29 cellular contexts compared by ENCODE assay signal in the genomic region with DNA sequence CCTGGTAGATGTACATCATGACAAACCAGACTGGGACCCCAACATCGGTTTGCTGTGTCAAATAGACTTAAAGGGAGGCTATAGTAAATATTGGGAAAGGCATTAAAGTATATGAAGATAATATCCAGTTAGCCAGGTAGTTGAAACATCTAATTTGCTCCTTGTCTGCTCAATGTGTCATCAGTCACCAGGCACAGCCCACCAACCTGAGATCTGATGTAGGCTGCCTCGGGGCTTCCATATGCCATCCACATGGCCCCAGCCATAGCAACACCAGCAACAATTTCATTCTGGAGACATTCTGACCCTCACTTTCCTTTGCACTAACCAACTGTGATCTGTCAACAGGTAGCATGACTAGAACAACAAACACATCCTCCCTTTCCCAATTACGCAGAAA.
"Had no signal": no experiment of that assay in that cellular context is flagged by ENCODE, and none has a peak within 500 bp of the region (broad histone marks: within the 10 kb centered on the region; RNA-seq: fewer than 3 reads in every experiment).

No MANE protein-coding gene starts in this region.

- DNase-seq: activated CD4-positive, alpha-beta memory T cell treated with anti-CD3 and anti-CD28 coated beads for 36 hours; activated CD4-positive, alpha-beta T cell treated with anti-CD3 and anti-CD28 coated beads for 36 hours; activated CD4-positive, alpha-beta T cell treated with anti-CD3 and anti-CD28 coated beads, Interleukin-2, amount 10 ng/mL, durations not matched to agents 24 days and 14 days; activated CD4-positive, CD25-positive, alpha-beta regulatory T cell; activated CD4-positive, CD25-positive, alpha-beta regulatory T cell treated with anti-CD3 and anti-CD28 coated beads, Interleukin-2, amount 50 U/mL, for 72 hours; activated CD8-positive, alpha-beta memory T cell treated with anti-CD3 and anti-CD28 coated beads, Interleukin-2, amount 10 ng/mL, durations not matched to agents 7 days and 5 days; activated CD8-positive, alpha-beta memory T cell treated with anti-CD3 and anti-CD28 coated beads, Interleukin-2, amount 50 U/mL, for 4 hours; activated CD8-positive, alpha-beta T cell treated with anti-CD3 and anti-CD28 coated beads, Interleukin-2, amount 10 ng/mL, durations not matched to agents 7 days and 5 days; activated gamma-delta T cell; activated naive CD4-positive, alpha-beta T cell; activated naive CD4-positive, alpha-beta T cell treated with anti-CD3 and anti-CD28 coated beads, Interleukin-2, amount 50 U/mL, for 16 hours; activated T-cell treated with anti-CD3 and anti-CD28 coated beads, Interleukin-2, amount 50 U/mL, for 1 hour; activated T-cell treated with anti-CD3 and anti-CD28 coated beads, Interleukin-2, amount 50 U/mL, for 48 hours; amniotic stem cell; anterior cingulate cortex; brain microvascular endothelial cell; dorsolateral prefrontal cortex; effector memory CD4-positive, alpha-beta T cell; endodermal cell; head of caudate nucleus; T-helper 1 cell; T-helper 2 cell had no signal

- H3K4me3 Mint-ChIP-seq: activated CD4-positive, alpha-beta memory T cell treated with anti-CD3 and anti-CD28 coated beads for 36 hours; activated CD4-positive, alpha-beta T cell treated with anti-CD3 and anti-CD28 coated beads for 36 hours; activated CD4-positive, alpha-beta T cell treated with anti-CD3 and anti-CD28 coated beads, Interleukin-2, amount 10 ng/mL, durations not matched to agents 24 days and 14 days; activated CD8-positive, alpha-beta memory T cell treated with anti-CD3 and anti-CD28 coated beads, Interleukin-2, amount 10 ng/mL, durations not matched to agents 7 days and 5 days; activated CD8-positive, alpha-beta T cell treated with anti-CD3 and anti-CD28 coated beads, Interleukin-2, amount 10 ng/mL, durations not matched to agents 7 days and 5 days; activated naive CD8-positive, alpha-beta T cell; activated T-helper 1 cell treated with anti-CD3 and anti-CD28 coated beads, Interleukin-12 subunit alpha, Interleukin-12 subunit beta, Interleukin-2, Interleukin-4 antibody, amounts not matched to agents 30 ng/mL and 10 ng/mL and 1 ng/mL, durations not matched to agents 14 hours and 24 hours and 36 hours; central memory CD8-positive, alpha-beta T cell; dendritic cell treated with granulocyte-macrophage colony-stimulating factor and Interleukin-4, amounts not matched to agents 40 ng/mL and 50 ng/mL, for 4 days; endodermal cell had no signal

- H3K27ac ChIP-seq: brain microvascular endothelial cell, coronary artery, dorsolateral prefrontal cortex had no signal

- H3K36me3 ChIP-seq: brain microvascular endothelial cell had no signal

- ATAC-seq: activated CD4-positive, alpha-beta T cell treated with anti-CD3 and anti-CD28 coated beads for 36 hours; activated CD8-positive, alpha-beta memory T cell treated with anti-CD3 and anti-CD28 coated beads, Interleukin-2, amount 10 ng/mL, durations not matched to agents 7 days and 5 days; activated CD8-positive, alpha-beta T cell treated with anti-CD3 and anti-CD28 coated beads, Interleukin-2, amount 10 ng/mL, durations not matched to agents 7 days and 5 days; esophagus mucosa had no signal

- H3K27ac Mint-ChIP-seq: activated CD4-positive, alpha-beta memory T cell treated with anti-CD3 and anti-CD28 coated beads for 36 hours; activated CD4-positive, alpha-beta T cell treated with anti-CD3 and anti-CD28 coated beads for 36 hours; activated CD4-positive, alpha-beta T cell treated with anti-CD3 and anti-CD28 coated beads, Interleukin-2, amount 10 ng/mL, durations not matched to agents 24 days and 14 days; activated CD8-positive, alpha-beta memory T cell treated with anti-CD3 and anti-CD28 coated beads, Interleukin-2, amount 10 ng/mL, durations not matched to agents 7 days and 5 days; activated CD8-positive, alpha-beta T cell treated with anti-CD3 and anti-CD28 coated beads, Interleukin-2, amount 10 ng/mL, durations not matched to agents 7 days and 5 days; activated naive CD8-positive, alpha-beta T cell; activated T-helper 1 cell treated with anti-CD3 and anti-CD28 coated beads, Interleukin-12 subunit alpha, Interleukin-12 subunit beta, Interleukin-2, Interleukin-4 antibody, amounts not matched to agents 30 ng/mL and 10 ng/mL and 1 ng/mL, durations not matched to agents 14 hours and 24 hours and 36 hours; activated T-helper 2 cell treated with anti-CD3 and anti-CD28 coated beads, Interferon-gamma antibody, Interleukin-2, Interleukin-4, amounts not matched to agents 10 μg/mL and 5 μg/mL and 100 μg/mL, durations not matched to agents 14 hours and 24 hours and 36 hours; dendritic cell treated with granulocyte-macrophage colony-stimulating factor and Interleukin-4, amounts not matched to agents 40 ng/mL and 50 ng/mL, for 4 days; endodermal cell had no signal

- H3K36me3 Mint-ChIP-seq: activated CD4-positive, alpha-beta memory T cell treated with anti-CD3 and anti-CD28 coated beads for 36 hours; activated CD8-positive, alpha-beta memory T cell treated with anti-CD3 and anti-CD28 coated beads, Interleukin-2, amount 10 ng/mL, durations not matched to agents 7 days and 5 days; activated naive CD8-positive, alpha-beta T cell had no signal

- H3K27me3 ChIP-seq: brain microvascular endothelial cell, dorsolateral prefrontal cortex had no signal

- H3K27me3 Mint-ChIP-seq: activated CD4-positive, alpha-beta memory T cell treated with anti-CD3 and anti-CD28 coated beads for 36 hours; activated CD4-positive, alpha-beta T cell treated with anti-CD3 and anti-CD28 coated beads for 36 hours; activated CD4-positive, alpha-beta T cell treated with anti-CD3 and anti-CD28 coated beads, Interleukin-2, amount 10 ng/mL, durations not matched to agents 24 days and 14 days; activated CD8-positive, alpha-beta memory T cell treated with anti-CD3 and anti-CD28 coated beads, Interleukin-2, amount 10 ng/mL, durations not matched to agents 7 days and 5 days; activated naive CD8-positive, alpha-beta T cell; central memory CD8-positive, alpha-beta T cell; dendritic cell treated with granulocyte-macrophage colony-stimulating factor and Interleukin-4, amounts not matched to agents 40 ng/mL and 50 ng/mL, for 4 days had no signal

- H3K4me3 ChIP-seq: coronary artery, dorsolateral prefrontal cortex had no signal

- H3K4me1 Mint-ChIP-seq: activated CD4-positive, alpha-beta T cell treated with anti-CD3 and anti-CD28 coated beads for 36 hours; activated CD4-positive, alpha-beta T cell treated with anti-CD3 and anti-CD28 coated beads, Interleukin-2, amount 10 ng/mL, durations not matched to agents 24 days and 14 days; activated CD8-positive, alpha-beta memory T cell treated with anti-CD3 and anti-CD28 coated beads, Interleukin-2, amount 10 ng/mL, durations not matched to agents 7 days and 5 days; central memory CD8-positive, alpha-beta T cell; endodermal cell had no signal

- H3K9me3 Mint-ChIP-seq: activated CD4-positive, alpha-beta memory T cell treated with anti-CD3 and anti-CD28 coated beads for 36 hours; activated CD4-positive, alpha-beta T cell treated with anti-CD3 and anti-CD28 coated beads, Interleukin-2, amount 10 ng/mL, durations not matched to agents 24 days and 14 days; activated T-helper 1 cell treated with anti-CD3 and anti-CD28 coated beads, Interleukin-12 subunit alpha, Interleukin-12 subunit beta, Interleukin-2, Interleukin-4 antibody, amounts not matched to agents 30 ng/mL and 10 ng/mL and 1 ng/mL, durations not matched to agents 14 hours and 24 hours and 36 hours; activated T-helper 2 cell treated with anti-CD3 and anti-CD28 coated beads, Interferon-gamma antibody, Interleukin-2, Interleukin-4, amounts not matched to agents 10 μg/mL and 5 μg/mL and 100 μg/mL, durations not matched to agents 14 hours and 24 hours and 36 hours; central memory CD8-positive, alpha-beta T cell; dendritic cell treated with granulocyte-macrophage colony-stimulating factor and Interleukin-4, amounts not matched to agents 40 ng/mL and 50 ng/mL, for 4 days; endodermal cell had no signal
